ENCODE assay signal across 13 cellular contexts in genomic region chr17:73592079-73592415, GRCh38. TPM values are rescaled to one million over a fixed set of nuclear protein-coding genes. Genes with fewer than 3 reads are reported as not detected.
A peak's percentile ranks its signal among the peaks of the same experiment; 100 is the strongest.
DNase-seq lines count a peak whose midpoint lies in the region; ATAC-seq and TF ChIP-seq lines count a peak whose summit lies in the region.
"Had no signal": no experiment of that assay in that cellular context is flagged by ENCODE, and none has a peak within 500 bp of the region (broad histone marks: within the 10 kb centered on the region; RNA-seq: fewer than 3 reads in every experiment).

No MANE protein-coding gene starts in this region.

- no peaks in the 10 kb centered on the region for H3K36me3 Mint-ChIP-seq in activated CD4-positive, alpha-beta T cell treated with anti-CD3 and anti-CD28 coated beads for 36 hours (ENCODE audit: low read depth)
- H3K36me3 Mint-ChIP-seq in T-helper 17 cell (ENCODE audit: low read depth), result no peaks in the 10 kb centered on the region
- H3K36me3 Mint-ChIP-seq in immature natural killer cell, result peaks cover 0 to 5% (median 4%) of the 10 kb centered on the region in 3 donors

- H3K27ac Mint-ChIP-seq in activated CD4-positive, alpha-beta T cell treated with anti-CD3 and anti-CD28 coated beads for 36 hours, result peak overlapping the region; percentile 89
- H3K27ac Mint-ChIP-seq in T-helper 17 cell, result peak overlapping the region; percentile 95
- H3K27ac Mint-ChIP-seq in immature natural killer cell, result no peak overlapping the region

- ATAC-seq in activated CD4-positive, alpha-beta T cell treated with anti-CD3 and anti-CD28 coated beads for 36 hours, result peak; percentile 18
- ATAC-seq in GM18511 (IDR thresholded peaks at IDR 0.05; ENCODE audit: unreplicated experiment) (peak; percentile 19), T-helper 17 cell (no peak), SK-N-SH treated with all-trans-retinoic acid at 6 μM for 48 hours (no peak)

- H3K4me1 Mint-ChIP-seq in activated CD4-positive, alpha-beta T cell treated with anti-CD3 and anti-CD28 coated beads for 36 hours, result peaks cover 66% of the 10 kb centered on the region
- H3K4me1 Mint-ChIP-seq in T-helper 17 cell (peaks cover 55% of the 10 kb centered on the region), immature natural killer cell (peaks cover 35 to 43% of the 10 kb centered on the region in 2 donors)

- no peaks in the 10 kb centered on the region for H3K9me3 Mint-ChIP-seq in activated CD4-positive, alpha-beta T cell treated with anti-CD3 and anti-CD28 coated beads for 36 hours (ENCODE audit: low read depth)
- no peaks in the 10 kb centered on the region for H3K9me3 Mint-ChIP-seq in immature natural killer cell

- no peaks in the 10 kb centered on the region for H3K9me3 ChIP-seq in T-helper 17 cell (ENCODE audit: control insufficient read depth, low read length, poor library complexity, severe bottlenecking)
- H3K9me3 ChIP-seq: sigmoid colon, SJSA1 had no signal

- CTCF ChIA-PET in activated CD4-positive, alpha-beta T cell treated with anti-CD3 and anti-CD28 coated beads for 36 hours (lab: Charles Lee), result interaction anchor here (0.5 to 2.7 kb wide), 3 partner anchors 13 to 163 kb away, joined by 3 to 6 read pairs (median 5); no protein-coding TSS in a partner anchor

- H3K4me3 Mint-ChIP-seq in activated CD4-positive, alpha-beta T cell treated with anti-CD3 and anti-CD28 coated beads for 36 hours, result peak overlapping the region; percentile 37
- H3K4me3 Mint-ChIP-seq in T-helper 17 cell (peak overlapping the region; percentile 87), immature natural killer cell (peak overlapping the region; percentile 75 to 81 (median 77))

- intact Hi-C loops in activated CD4-positive, alpha-beta T cell treated with anti-CD3 and anti-CD28 coated beads for 36 hours (cut with DNase I, micrococcal nuclease), result no loop called here

- POLR2A ChIA-PET in activated CD4-positive, alpha-beta T cell treated with anti-CD3 and anti-CD28 coated beads for 36 hours (lab: Charles Lee), result no interaction called here

- DNase-seq in activated CD4-positive, alpha-beta T cell treated with anti-CD3 and anti-CD28 coated beads for 36 hours, result peak; percentile 11
- DNase-seq in activated CD4-positive, alpha-beta T cell treated with anti-CD3 and anti-CD28 coated beads for 48 hours, result no peak
- DNase-seq in T-helper 17 cell (no peak), immature natural killer cell (no peak), AML-193 (lab: John Stamatoyannopoulos, UW) (no peak), ecto neural progenitor cell (ENCODE audit: low spot score) (no peak)
- DNase-seq: Calu3, NCI-H226, nucleus accumbens, sigmoid colon had no signal

- H3K27me3 Mint-ChIP-seq in activated CD4-positive, alpha-beta T cell treated with anti-CD3 and anti-CD28 coated beads for 36 hours, result no peaks in the 10 kb centered on the region
- H3K27me3 Mint-ChIP-seq in T-helper 17 cell, result no peaks in the 10 kb centered on the region
- H3K27me3 Mint-ChIP-seq in immature natural killer cell (ENCODE audit: low read depth in 3 of 3), result peaks cover 8 to 19% (median 18%) of the 10 kb centered on the region in 3 donors

TF ChIP-seq in SK-N-SH treated with all-trans-retinoic acid at 6 μM for 48 hours, 23 proteins besides CTCF, POLR2A, EP300 and RAD21:
- TF ChIP-seq RARB (CRISPR knock-in tag; IDR thresholded peaks at IDR 0.05), result no peak
- TF ChIP-seq SNAI2 (CRISPR knock-in tag; IDR thresholded peaks at IDR 0.05), result no peak
- TF ChIP-seq GLIS3 (CRISPR knock-in tag; IDR thresholded peaks at IDR 0.05), result no peak
- TF ChIP-seq TOX (CRISPR knock-in tag; IDR thresholded peaks at IDR 0.05; ENCODE audit: borderline replicate concordance), result no peak
- TF ChIP-seq POU6F1 (CRISPR knock-in tag; IDR thresholded peaks at IDR 0.05; ENCODE audit: borderline replicate concordance, low read depth), result no peak
- no peak for TF ChIP-seq OSR1 (CRISPR knock-in tag; IDR thresholded peaks at IDR 0.05)
- no peak for TF ChIP-seq ISL1 (CRISPR knock-in tag; IDR thresholded peaks at IDR 0.05)
- no peak for TF ChIP-seq BACH2 (CRISPR knock-in tag; IDR thresholded peaks at IDR 0.05; ENCODE audit: borderline replicate concordance)
- no peak for TF ChIP-seq TCF4 (CRISPR knock-in tag; IDR thresholded peaks at IDR 0.05; ENCODE audit: borderline replicate concordance)
- no peak for TF ChIP-seq ZNF8 (CRISPR knock-in tag; IDR thresholded peaks at IDR 0.05)
- TF ChIP-seq CSDC2 (CRISPR knock-in tag; IDR thresholded peaks at IDR 0.05), result no peak
- TF ChIP-seq, protein P1, sequence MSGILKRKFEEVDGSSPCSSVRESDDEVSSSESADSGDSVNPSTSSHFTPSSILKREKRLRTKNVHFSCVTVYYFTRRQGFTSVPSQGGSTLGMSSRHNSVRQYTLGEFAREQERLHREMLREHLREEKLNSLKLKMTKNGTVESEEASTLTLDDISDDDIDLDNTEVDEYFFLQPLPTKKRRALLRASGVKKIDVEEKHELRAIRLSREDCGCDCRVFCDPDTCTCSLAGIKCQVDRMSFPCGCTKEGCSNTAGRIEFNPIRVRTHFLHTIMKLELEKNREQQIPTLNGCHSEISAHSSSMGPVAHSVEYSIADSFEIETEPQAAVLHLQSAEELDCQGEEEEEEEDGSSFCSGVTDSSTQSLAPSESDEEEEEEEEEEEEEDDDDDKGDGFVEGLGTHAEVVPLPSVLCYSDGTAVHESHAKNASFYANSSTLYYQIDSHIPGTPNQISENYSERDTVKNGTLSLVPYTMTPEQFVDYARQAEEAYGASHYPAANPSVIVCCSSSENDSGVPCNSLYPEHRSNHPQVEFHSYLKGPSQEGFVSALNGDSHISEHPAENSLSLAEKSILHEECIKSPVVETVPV (CRISPR knock-in tag; IDR thresholded peaks at IDR 0.05), result no peak
- TF ChIP-seq ZC3H10 (CRISPR knock-in tag; IDR thresholded peaks at IDR 0.05), result no peak
- TF ChIP-seq ZNF565 (CRISPR knock-in tag; conservative IDR thresholded peaks at IDR 0.05; ENCODE audit: low read depth), result no peak
- TF ChIP-seq, protein P2, sequence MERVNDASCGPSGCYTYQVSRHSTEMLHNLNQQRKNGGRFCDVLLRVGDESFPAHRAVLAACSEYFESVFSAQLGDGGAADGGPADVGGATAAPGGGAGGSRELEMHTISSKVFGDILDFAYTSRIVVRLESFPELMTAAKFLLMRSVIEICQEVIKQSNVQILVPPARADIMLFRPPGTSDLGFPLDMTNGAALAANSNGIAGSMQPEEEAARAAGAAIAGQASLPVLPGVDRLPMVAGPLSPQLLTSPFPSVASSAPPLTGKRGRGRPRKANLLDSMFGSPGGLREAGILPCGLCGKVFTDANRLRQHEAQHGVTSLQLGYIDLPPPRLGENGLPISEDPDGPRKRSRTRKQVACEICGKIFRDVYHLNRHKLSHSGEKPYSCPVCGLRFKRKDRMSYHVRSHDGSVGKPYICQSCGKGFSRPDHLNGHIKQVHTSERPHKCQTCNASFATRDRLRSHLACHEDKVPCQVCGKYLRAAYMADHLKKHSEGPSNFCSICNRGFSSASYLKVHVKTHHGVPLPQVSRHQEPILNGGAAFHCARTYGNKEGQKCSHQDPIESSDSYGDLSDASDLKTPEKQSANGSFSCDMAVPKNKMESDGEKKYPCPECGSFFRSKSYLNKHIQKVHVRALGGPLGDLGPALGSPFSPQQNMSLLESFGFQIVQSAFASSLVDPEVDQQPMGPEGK (CRISPR knock-in tag; IDR thresholded peaks at IDR 0.05; ENCODE audit: borderline replicate concordance), result no peak
- no peak for TF ChIP-seq ZFP3 (CRISPR knock-in tag; IDR thresholded peaks at IDR 0.05)
- TF ChIP-seq PPARA (CRISPR knock-in tag; IDR thresholded peaks at IDR 0.05; ENCODE audit: borderline replicate concordance), result no peak
- TF ChIP-seq ZNF70 (CRISPR knock-in tag; IDR thresholded peaks at IDR 0.05), result no peak
TF ChIP-seq in SK-N-SH treated with all-trans-retinoic acid at 6 μM for 48 hours: peak in this region for 0.

RNA-seq across cellular contexts. Expression of gene SDK2, which starts 52.2 kb away (rescaled TPM):
- total RNA-seq in activated CD4-positive, alpha-beta T cell treated with anti-CD3 and anti-CD28 coated beads for 36 hours, result under 1 TPM; 0.23 to 0.27 TPM
- 1 to 10 TPM; 1.4 TPM for total RNA-seq in T-helper 17 cell
- not detected for polyA plus RNA-seq in immature natural killer cell
- total RNA-seq: Calu3 had no signal

Comparison
In these comparisons a context has a peak if more than half of its experiments do, and no peak if none do; other contexts are left out.
1. ATAC-seq: peak in activated CD4-positive, alpha-beta T cell treated with anti-CD3 and anti-CD28 coated beads for 36 hours (single experiment) and GM18511 (single experiment); none in T-helper 17 cell (single experiment) and SK-N-SH treated with all-trans-retinoic acid at 6 μM for 48 hours (single experiment).
2. H3K27ac Mint-ChIP-seq: peak in activated CD4-positive, alpha-beta T cell treated with anti-CD3 and anti-CD28 coated beads for 36 hours (single experiment) and T-helper 17 cell (single experiment); none in immature natural killer cell (0 of 6).
3. H3K4me3 Mint-ChIP-seq: peak in every context shown above with its lines; median percentile 87 in T-helper 17 cell; 77 in immature natural killer cell; 37 in activated CD4-positive, alpha-beta T cell treated with anti-CD3 and anti-CD28 coated beads for 36 hours.